Comparison of ENCODE assay signal across 1 cellular context in the genomic region with DNA sequence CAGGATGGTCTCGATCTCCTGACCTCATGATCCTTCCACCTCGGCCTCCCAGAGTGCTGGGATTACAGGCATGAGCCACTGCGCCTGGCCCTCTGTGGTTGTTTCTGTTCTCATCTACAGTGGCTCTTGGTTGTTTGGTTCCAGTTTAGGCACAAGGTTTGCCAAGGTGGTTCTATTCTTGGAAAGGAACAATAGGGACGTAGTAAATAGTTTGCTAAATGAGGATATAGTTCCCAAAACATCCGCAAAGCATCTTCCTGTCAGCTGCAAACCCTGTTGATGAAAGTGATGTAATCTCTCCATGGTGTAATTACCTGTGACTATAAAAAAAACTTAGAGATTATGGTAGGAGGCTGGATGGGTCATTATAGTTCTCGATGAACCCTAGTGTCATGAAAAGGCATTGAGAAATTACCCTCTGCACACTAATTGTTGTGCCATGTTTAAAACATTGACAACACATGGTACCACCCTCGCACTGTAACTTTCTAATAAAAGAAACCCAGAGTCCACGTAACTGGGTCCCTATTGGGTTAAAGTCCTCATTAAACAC.
TF ChIP-seq lines count a peak whose summit lies in the region.

No MANE protein-coding gene starts in this region.

TF ChIP-seq in H1, 55 proteins besides CTCF, POLR2A, EP300 and RAD21 (continued from another document):
- TF ChIP-seq, protein P1, sequence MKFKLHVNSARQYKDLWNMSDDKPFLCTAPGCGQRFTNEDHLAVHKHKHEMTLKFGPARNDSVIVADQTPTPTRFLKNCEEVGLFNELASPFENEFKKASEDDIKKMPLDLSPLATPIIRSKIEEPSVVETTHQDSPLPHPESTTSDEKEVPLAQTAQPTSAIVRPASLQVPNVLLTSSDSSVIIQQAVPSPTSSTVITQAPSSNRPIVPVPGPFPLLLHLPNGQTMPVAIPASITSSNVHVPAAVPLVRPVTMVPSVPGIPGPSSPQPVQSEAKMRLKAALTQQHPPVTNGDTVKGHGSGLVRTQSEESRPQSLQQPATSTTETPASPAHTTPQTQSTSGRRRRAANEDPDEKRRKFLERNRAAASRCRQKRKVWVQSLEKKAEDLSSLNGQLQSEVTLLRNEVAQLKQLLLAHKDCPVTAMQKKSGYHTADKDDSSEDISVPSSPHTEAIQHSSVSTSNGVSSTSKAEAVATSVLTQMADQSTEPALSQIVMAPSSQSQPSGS (IDR thresholded peaks at IDR 0.05; ENCODE audit: low read length), result no peak
- TF ChIP-seq JUN (IDR thresholded peaks at IDR 0.05; ENCODE audit: low read depth, low read length), result no peak
- TF ChIP-seq KDM4A (IDR thresholded peaks at IDR 0.05; ENCODE audit: low read depth, low read length, severe bottlenecking), result no peak
- TF ChIP-seq EZH2 (IDR thresholded peaks at IDR 0.05; ENCODE audit: low read depth, low read length, severe bottlenecking), result no peak
- no peak for TF ChIP-seq SIN3A (conservative IDR thresholded peaks at IDR 0.05 in 1 of 2, IDR thresholded peaks at IDR 0.05 in 1 of 2; ENCODE audit: low read depth in 1 of 2, low read length in 2 of 2)
- no peak for TF ChIP-seq CBX5 (IDR thresholded peaks at IDR 0.05; ENCODE audit: low read depth, low read length)
- no peak for TF ChIP-seq SP2 (IDR thresholded peaks at IDR 0.05; ENCODE audit: low read length)
- no peak for TF ChIP-seq POU5F1 (IDR thresholded peaks at IDR 0.05; ENCODE audit: low read depth, low read length)
- TF ChIP-seq EGR1 (IDR thresholded peaks at IDR 0.05; ENCODE audit: borderline replicate concordance, low read depth, low read length), result no peak
